2 cellular contexts compared by ENCODE assay signal in genomic region chr20:43962518-43962917, GRCh38.
TF ChIP-seq lines count a peak whose summit lies in the region.

No MANE protein-coding gene starts in this region.

TF ChIP-seq in GM23338, 12 proteins besides CTCF, POLR2A, EP300 and RAD21 (continued from another document):
- TF ChIP-seq REST (IDR thresholded peaks at IDR 0.05; ENCODE audit: unreplicated experiment), result no peak
- TF ChIP-seq ETS1 (IDR thresholded peaks at IDR 0.05), result no peak
- no peak for TF ChIP-seq ZNF114 (CRISPR knock-in tag; IDR thresholded peaks at IDR 0.05)
- TF ChIP-seq NANOG (IDR thresholded peaks at IDR 0.05; ENCODE audit: borderline replicate concordance), result no peak
- TF ChIP-seq STAT1 (IDR thresholded peaks at IDR 0.05; ENCODE audit: unreplicated experiment), result no peak
- no peak for TF ChIP-seq ZNF462 (CRISPR knock-in tag; IDR thresholded peaks at IDR 0.05)

TF ChIP-seq in K562, 482 proteins besides CTCF, POLR2A, EP300 and RAD21 (continued from another document):
- TF ChIP-seq E2F6 (IDR thresholded peaks at IDR 0.05; ENCODE audit: borderline replicate concordance in 1 of 2, extremely low read depth in 1 of 2, insufficient read depth in 1 of 2, insufficient read length in 1 of 2, low read depth in 1 of 2, low read length in 1 of 2, poor library complexity in 1 of 2, severe bottlenecking in 1 of 2), result no peak
- TF ChIP-seq ZBTB12 (CRISPR knock-in tag; IDR thresholded peaks at IDR 0.05), result 0 out of 2 replicates have a peak, but pooled peaks have one; percentile 19
- TF ChIP-seq ZNF696 (CRISPR knock-in tag; conservative IDR thresholded peaks at IDR 0.05), result no peak
- TF ChIP-seq CREB3 (tag; conservative IDR thresholded peaks at IDR 0.05; ENCODE audit: low read depth), result no peak
- TF ChIP-seq CTCFL (IDR thresholded peaks at IDR 0.05; ENCODE audit: borderline replicate concordance, insufficient read depth, low read depth, low read length, poor library complexity, severe bottlenecking), result no peak
- TF ChIP-seq ATF1 (CRISPR knock-in tag; IDR thresholded peaks at IDR 0.05), result peak; percentile 15; the same call in 1 of the 2 replicates
- peak; percentile 57 for TF ChIP-seq ATF1 (tag; IDR thresholded peaks at IDR 0.05)
- TF ChIP-seq PHTF2 (CRISPR knock-in tag; IDR thresholded peaks at IDR 0.05), result no peak
- 0 out of 2 replicates have a peak, but pooled peaks have one; percentile 1 for TF ChIP-seq ZKSCAN8 (CRISPR knock-in tag; IDR thresholded peaks at IDR 0.05)
- TF ChIP-seq FOXP4 (CRISPR knock-in tag; IDR thresholded peaks at IDR 0.05; ENCODE audit: borderline replicate concordance), result no peak
- TF ChIP-seq CUX1 (CRISPR knock-in tag; IDR thresholded peaks at IDR 0.05), result 0 out of 2 replicates have a peak, but pooled peaks have one; percentile 34
TF ChIP-seq in K562: peak in this region for 6.
